23 cellular contexts compared by ENCODE assay signal in genomic region chr7:46957195-46957594, GRCh38.
"Had no signal": no experiment of that assay in that cellular context is flagged by ENCODE, and none has a peak within 500 bp of the region (broad histone marks: within the 10 kb centered on the region; RNA-seq: fewer than 3 reads in every experiment).

No MANE protein-coding gene starts in this region.

- FAIRE-seq: HepG2, K562 had no signal

- H3K36me3 ChIP-seq: SJCRH30 had no signal

- H3K4me1 ChIP-seq: SJCRH30 had no signal

- H3K4me2 ChIP-seq: KMS-11 had no signal

- H3K27ac ChIP-seq: KMS-11, SJCRH30 had no signal

- DNase-seq: Kasumi-1, MM.1S, NCI-H1092 treated with DMSO at 0.1 percent for 48 hours, NCI-H1436, NCI-H187, NCI-H2029, NCI-H2081 treated with DMSO at 0.1 percent for 48 hours, NCI-H2171, NCI-H226, NCI-H446, NCI-H510A, NCI-H524 treated with DMSO at 0.1 percent for 48 hours, NCI-H69, NCI-H774, PC-3, SHP77 treated with DMSO at 0.1 percent for 48 hours, SJCRH30 had no signal

- ATAC-seq: HepG2, K562, Panc1, PC-3, Right ventricle myocardium inferior, SK-N-SH treated with all-trans-retinoic acid at 6 μM for 48 hours had no signal

- H3K4me3 ChIP-seq: K562, SJCRH30 had no signal

- H3K27me3 ChIP-seq: SJCRH30 had no signal
